23 cellular contexts compared by ENCODE assay signal in the genomic region with DNA sequence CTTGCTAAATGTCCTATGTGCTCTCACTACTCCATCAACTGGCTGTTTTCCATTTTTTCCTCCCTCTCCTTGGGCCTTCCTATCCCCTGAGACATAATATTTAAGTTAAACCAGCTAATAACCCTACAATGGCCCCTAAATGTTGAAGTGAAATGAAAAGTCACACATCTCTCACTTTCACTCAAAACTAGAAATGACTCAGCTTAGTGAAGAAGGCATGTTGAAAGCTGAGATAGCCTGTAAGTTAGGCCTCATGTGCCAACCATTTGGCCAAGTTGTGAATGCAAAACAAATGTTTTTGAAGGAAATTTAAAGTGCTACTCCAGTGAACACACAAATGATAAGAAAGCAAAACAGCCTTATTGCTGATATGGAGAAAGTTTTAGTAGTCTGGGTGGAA. TPM values are rescaled to one million over a fixed set of nuclear protein-coding genes. Genes with fewer than 3 reads are reported as not detected.
"Had no signal": no experiment of that assay in that cellular context is flagged by ENCODE, and none has a peak within 500 bp of the region (broad histone marks: within the 10 kb centered on the region; RNA-seq: fewer than 3 reads in every experiment).

No MANE protein-coding gene starts in this region.

- H3K27ac Mint-ChIP-seq: T-cell had no signal

- H3K9me3 ChIP-seq: SK-N-SH had no signal

- H3K27ac ChIP-seq: RWPE1 had no signal

- H3K4me3 Mint-ChIP-seq: T-cell had no signal

- H3K4me1 Mint-ChIP-seq: T-cell had no signal

- DNase-seq: KBM-7, MV-4-11, NCI-H1048, NCI-H1105, NCI-H1417, NCI-H1436 treated with DMSO at 0.1 percent for 48 hours, NCI-H1694, NCI-H187 treated with DMSO at 0.1 percent for 48 hours, NCI-H2029 treated with DMSO at 0.1 percent for 48 hours, NCI-H2171 treated with DMSO at 0.1 percent for 48 hours, NCI-H524, NCI-H526 treated with DMSO at 0.1 percent for 48 hours, NCI-H748 treated with DMSO at 0.1 percent for 48 hours, PC-3, SHP77, SK-N-SH, SW 1271, T-cell had no signal

- H3K27me3 Mint-ChIP-seq: T-cell had no signal

- H3K36me3 Mint-ChIP-seq: T-cell had no signal

- H3K9ac ChIP-seq: SK-N-SH had no signal

- H3K4me2 ChIP-seq: SK-N-SH had no signal

- ATAC-seq: Panc1, PC-3, T-cell had no signal

RNA-seq across cellular contexts. Expression of gene CDH10, which starts 48.8 kb away (rescaled TPM):
- total RNA-seq: HT-29, LHCN-M2, OCI-LY7, PC-3, T-cell had no signal
